1 cellular context compared by ENCODE assay signal in the genomic region with DNA sequence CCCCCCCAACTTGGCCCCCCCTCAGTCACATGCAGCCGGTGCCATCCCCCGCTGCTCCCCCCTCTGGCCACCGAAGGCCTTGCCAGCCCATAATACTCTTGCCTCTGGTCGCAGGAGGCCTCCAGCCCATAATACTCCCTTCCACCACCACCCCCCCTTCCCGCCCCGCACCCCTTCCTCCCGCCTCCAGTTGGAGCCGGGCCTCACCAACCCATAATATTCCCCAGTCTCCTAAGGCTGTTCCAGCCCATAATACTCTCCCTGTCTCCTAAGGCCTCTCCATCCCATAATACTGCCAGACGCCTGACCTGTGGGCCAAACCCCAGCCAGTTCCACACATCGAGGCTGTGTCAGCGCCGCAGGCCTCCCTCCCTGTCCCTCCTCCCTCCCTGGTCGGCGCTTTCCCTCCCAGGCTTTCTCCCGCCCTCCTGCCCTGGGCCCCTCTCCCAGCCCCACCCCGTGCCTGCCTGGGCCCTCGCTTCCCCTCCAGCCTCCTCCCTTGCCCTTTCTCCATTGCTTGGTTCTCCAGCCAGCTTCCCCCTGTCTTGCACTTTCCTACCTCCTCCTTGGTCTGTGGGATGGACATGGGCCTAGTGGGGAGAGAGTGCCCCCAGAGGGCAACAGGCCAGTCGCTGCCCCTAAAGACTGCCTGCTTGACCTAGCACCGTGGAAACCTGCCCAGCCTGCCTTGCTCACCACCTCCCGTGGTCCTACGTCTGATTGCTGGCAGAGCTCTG.
A peak's percentile ranks its signal among the peaks of the same experiment; 100 is the strongest.
TF ChIP-seq lines count a peak whose summit lies in the region.

No MANE protein-coding gene starts in this region.

TF ChIP-seq in Ishikawa, 13 proteins besides CTCF, POLR2A, EP300 and RAD21 (continued from another document):
- TF ChIP-seq, protein P1, sequence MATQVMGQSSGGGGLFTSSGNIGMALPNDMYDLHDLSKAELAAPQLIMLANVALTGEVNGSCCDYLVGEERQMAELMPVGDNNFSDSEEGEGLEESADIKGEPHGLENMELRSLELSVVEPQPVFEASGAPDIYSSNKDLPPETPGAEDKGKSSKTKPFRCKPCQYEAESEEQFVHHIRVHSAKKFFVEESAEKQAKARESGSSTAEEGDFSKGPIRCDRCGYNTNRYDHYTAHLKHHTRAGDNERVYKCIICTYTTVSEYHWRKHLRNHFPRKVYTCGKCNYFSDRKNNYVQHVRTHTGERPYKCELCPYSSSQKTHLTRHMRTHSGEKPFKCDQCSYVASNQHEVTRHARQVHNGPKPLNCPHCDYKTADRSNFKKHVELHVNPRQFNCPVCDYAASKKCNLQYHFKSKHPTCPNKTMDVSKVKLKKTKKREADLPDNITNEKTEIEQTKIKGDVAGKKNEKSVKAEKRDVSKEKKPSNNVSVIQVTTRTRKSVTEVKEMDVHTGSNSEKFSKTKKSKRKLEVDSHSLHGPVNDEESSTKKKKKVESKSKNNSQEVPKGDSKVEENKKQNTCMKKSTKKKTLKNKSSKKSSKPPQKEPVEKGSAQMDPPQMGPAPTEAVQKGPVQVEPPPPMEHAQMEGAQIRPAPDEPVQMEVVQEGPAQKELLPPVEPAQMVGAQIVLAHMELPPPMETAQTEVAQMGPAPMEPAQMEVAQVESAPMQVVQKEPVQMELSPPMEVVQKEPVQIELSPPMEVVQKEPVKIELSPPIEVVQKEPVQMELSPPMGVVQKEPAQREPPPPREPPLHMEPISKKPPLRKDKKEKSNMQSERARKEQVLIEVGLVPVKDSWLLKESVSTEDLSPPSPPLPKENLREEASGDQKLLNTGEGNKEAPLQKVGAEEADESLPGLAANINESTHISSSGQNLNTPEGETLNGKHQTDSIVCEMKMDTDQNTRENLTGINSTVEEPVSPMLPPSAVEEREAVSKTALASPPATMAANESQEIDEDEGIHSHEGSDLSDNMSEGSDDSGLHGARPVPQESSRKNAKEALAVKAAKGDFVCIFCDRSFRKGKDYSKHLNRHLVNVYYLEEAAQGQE (IDR thresholded peaks at IDR 0.05; ENCODE audit: low read depth), result no peak
- TF ChIP-seq ZBTB7A (IDR thresholded peaks at IDR 0.05; ENCODE audit: low read depth), result no peak
- TF ChIP-seq, protein P2, sequence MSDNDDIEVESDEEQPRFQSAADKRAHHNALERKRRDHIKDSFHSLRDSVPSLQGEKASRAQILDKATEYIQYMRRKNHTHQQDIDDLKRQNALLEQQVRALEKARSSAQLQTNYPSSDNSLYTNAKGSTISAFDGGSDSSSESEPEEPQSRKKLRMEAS (IDR thresholded peaks at IDR 0.05), result peak; percentile 67
- no peak for TF ChIP-seq FOXM1 (IDR thresholded peaks at IDR 0.05; ENCODE audit: borderline replicate concordance, low read depth)
- peak; percentile 41 for TF ChIP-seq TAF1 (IDR thresholded peaks at IDR 0.05; ENCODE audit: low read depth)
- TF ChIP-seq YY1 (IDR thresholded peaks at IDR 0.05; ENCODE audit: low read depth), result no peak
- TF ChIP-seq TCF12 (IDR thresholded peaks at IDR 0.05; ENCODE audit: low read depth), result 0 out of 2 replicates have a peak, but pooled peaks have one; percentile 12
- TF ChIP-seq TEAD4 (IDR thresholded peaks at IDR 0.05), result no peak
